8 cellular contexts compared by ENCODE assay signal in the genomic region with DNA sequence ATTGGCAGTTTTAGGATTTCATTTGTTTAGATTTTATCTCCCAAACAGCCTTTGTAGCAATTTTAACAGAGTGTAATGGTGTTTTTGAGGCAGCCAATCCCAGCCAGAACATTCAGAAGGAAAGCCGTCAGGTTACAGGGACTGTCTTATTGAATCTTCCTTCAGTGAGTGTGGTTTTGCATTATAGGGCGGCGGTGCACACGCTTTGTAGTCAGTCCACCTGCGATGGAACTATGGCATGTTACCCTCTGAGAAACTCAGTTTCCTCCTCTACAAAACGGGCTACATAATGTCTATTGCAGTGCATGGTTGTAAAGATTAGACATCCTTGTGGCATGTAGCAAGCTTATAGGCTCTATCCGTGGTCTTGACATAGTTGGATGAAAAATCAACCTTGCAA. TPM values are rescaled to one million over a fixed set of nuclear protein-coding genes. Genes with fewer than 3 reads are reported as not detected.
DNase-seq lines count a peak whose midpoint lies in the region; ATAC-seq and TF ChIP-seq lines count a peak whose summit lies in the region.

No MANE protein-coding gene starts in this region.

- no peak for TF ChIP-seq RAD21 in IMR-90 (IDR thresholded peaks at IDR 0.05; ENCODE audit: low read length)

- no peaks in the 10 kb centered on the region for H3K9me1 ChIP-seq in IMR-90 (ENCODE audit: insufficient read depth, low read length)

- no peak overlapping the region for H2BK15ac ChIP-seq in IMR-90 (ENCODE audit: low read depth, low read length)

- CTCF ChIA-PET in IMR-90 (lab: Yijun Ruan, JAX) = no interaction called here

- no peak overlapping the region for H2BK120ac ChIP-seq in IMR-90 (ENCODE audit: low read depth, low read length)

- peaks cover 7% of the 10 kb centered on the region for H3K36me3 Mint-ChIP-seq in natural killer cell

- intact Hi-C loops in IMR-90 (cut with micrococcal nuclease) (no loop called here), natural killer cell (cut with micrococcal nuclease) (loop anchor here (5.0 kb wide), 1 partner anchor 315 kb away; the partner anchor contains the start of gene MEF2A)

- H3K9ac ChIP-seq in BLaER1 (peak overlapping the region; percentile 87), IMR-90 (ENCODE audit: low read depth, low read length) (no peak overlapping the region)

- no peak overlapping the region for H3K18ac ChIP-seq in IMR-90 (ENCODE audit: low read depth, low read length)

- TF ChIP-seq CTCF in IMR-90 (conservative IDR thresholded peaks at IDR 0.05; ENCODE audit: low read depth, low read length) (no peak), natural killer cell (IDR thresholded peaks at IDR 0.05) (no peak)

- H3K4me3 ChIP-seq in BLaER1 (peak overlapping the region; percentile 85), IMR-90 (ENCODE audit: insufficient read depth, low read depth, low read length) (no peak overlapping the region)

- H3K27me3 ChIP-seq in BLaER1 (no peaks in the 10 kb centered on the region; the same call in 1 of the 2 replicates), IMR-90 (ENCODE audit: control insufficient read depth, insufficient read depth, low read length) (no peaks in the 10 kb centered on the region)

- DNase-seq in IMR-90 (no peak), cerebellar cortex (ENCODE audit: low spot score) (peak; percentile 43), natural killer cell (no peak)
- DNase-seq in activated CD8-positive, alpha-beta memory T cell treated with anti-CD3 and anti-CD28 coated beads for 24 hours = no peak

- no peak overlapping the region for H3K14ac ChIP-seq in IMR-90 (replicated peaks; ENCODE audit: low read depth, low read length)

- no peak for ATAC-seq in IMR-90 (ENCODE audit: low read depth)
- no peak for ATAC-seq in natural killer cell
- no peak for ATAC-seq in HG03280 (IDR thresholded peaks at IDR 0.05; ENCODE audit: unreplicated experiment)
- ATAC-seq in HG02870 (IDR thresholded peaks at IDR 0.05; ENCODE audit: unreplicated experiment) = no peak
- ATAC-seq in HG02938 (IDR thresholded peaks at IDR 0.05; ENCODE audit: unreplicated experiment) = no peak

- H3K4ac ChIP-seq in IMR-90 (ENCODE audit: low read depth, low read length) = no peak overlapping the region

- dilution Hi-C loops in IMR-90 (cut with HindIII; ENCODE audit: low sequenced_read_pairs, unreplicated experiment) = no loop called here

- TF ChIP-seq POLR2A in IMR-90 (IDR thresholded peaks at IDR 0.05; ENCODE audit: low read depth, low read length) = no peak

- no peaks in the 10 kb centered on the region for H4K20me1 ChIP-seq in BLaER1
- no peaks in the 10 kb centered on the region for H4K20me1 ChIP-seq in IMR-90 (ENCODE audit: insufficient read depth, low read length)

- in situ Hi-C loops in IMR-90 (cut with MboI; ENCODE audit: low sequenced_read_pairs) = loop anchor here (25.0 kb wide), 2 partner anchors 860 to 1335 kb away; no protein-coding TSS in a partner anchor

- 0 out of 2 replicates have a peak overlapping the region, but pooled peaks have one; percentile 10 for H3K23ac ChIP-seq in IMR-90 (ENCODE audit: low read depth, low read length)

- H3K9me3 Mint-ChIP-seq in natural killer cell = no peaks in the 10 kb centered on the region

- no peak overlapping the region for H4K5ac ChIP-seq in IMR-90 (ENCODE audit: low read depth, low read length)

- peak overlapping the region in 1 of 2 donors; percentile 86 for H3K27ac Mint-ChIP-seq in natural killer cell

- H3K27me3 Mint-ChIP-seq in natural killer cell (ENCODE audit: low read depth in 2 of 2) = peaks cover 0 to 2% of the 10 kb centered on the region in 2 donors

- H3K27ac ChIP-seq in BLaER1 (no peak overlapping the region), IMR-90 (ENCODE audit: insufficient read depth, low read length) (no peak overlapping the region)

- H2BK5ac ChIP-seq in IMR-90 (ENCODE audit: low read depth, low read length, poor library complexity, severe bottlenecking) = no peak overlapping the region

- H3K4me1 ChIP-seq in BLaER1 (peaks cover 20% of the 10 kb centered on the region), IMR-90 (ENCODE audit: control insufficient read depth, insufficient read depth, low read length) (peaks cover 5% of the 10 kb centered on the region)

- H2BK20ac ChIP-seq in IMR-90 (ENCODE audit: low read depth, low read length) = no peak overlapping the region

- H3K36me3 ChIP-seq in BLaER1 (peaks cover 6% of the 10 kb centered on the region), IMR-90 (ENCODE audit: control insufficient read depth, insufficient read depth, low read length) (no peaks in the 10 kb centered on the region)

- H2AFZ ChIP-seq in IMR-90 (replicated peaks; ENCODE audit: low read length, poor library complexity) = no peak overlapping the region

- no peak overlapping the region for H2AK9ac ChIP-seq in IMR-90 (replicated peaks; ENCODE audit: low read depth, low read length, poor library complexity)

- H4K91ac ChIP-seq in IMR-90 (ENCODE audit: insufficient read depth, low read depth, low read length) = no peak overlapping the region

- H3K4me1 Mint-ChIP-seq in natural killer cell = peaks cover 22 to 27% of the 10 kb centered on the region in 2 donors

- POLR2A ChIA-PET in IMR-90 (lab: Charles Lee; ENCODE audit: unreplicated experiment) = no interaction called here

- peak overlapping the region; percentile 95 for H3K4me3 Mint-ChIP-seq in natural killer cell

- peak overlapping the region; percentile 87 for H3K4me2 ChIP-seq in BLaER1
- peak overlapping the region; percentile 81; the same call in 1 of the 2 replicates for H3K4me2 ChIP-seq in IMR-90 (ENCODE audit: low read depth, low read length)

- peaks cover 3 to 28% of the 10 kb centered on the region in 2 experiments; a peak in 2 of 4 replicates for H3K79me1 ChIP-seq in IMR-90 (ENCODE audit: low read depth in 1 of 2, low read length in 2 of 2)

- H3K9me3 ChIP-seq in BLaER1 (peaks cover 5% of the 10 kb centered on the region; the same call in 1 of the 2 replicates), IMR-90 (ENCODE audit: control insufficient read depth, insufficient read depth, low read length) (no peaks in the 10 kb centered on the region)

- no CpG with 5 or more reads among the region's 7 CpGs for WGBS in IMR-90 (ENCODE audit: extremely low coverage in 2 of 2, insufficient read length in 1 of 2), 2 experiments

- H3K56ac ChIP-seq in IMR-90 (ENCODE audit: extremely low read depth, insufficient read depth, low read length) = no peak overlapping the region

- no TSS peak for BruUV-seq in IMR-90 (replicated peaks; lab: Mats Ljungman, UMichigan)

- no peak overlapping the region for H4K8ac ChIP-seq in IMR-90 (ENCODE audit: low read depth in 2 of 2, low read length in 2 of 2)

- no peak overlapping the region for H2AK5ac ChIP-seq in IMR-90 (ENCODE audit: low read depth, low read length)

TF ChIP-seq in IMR-90, 13 proteins besides CTCF, POLR2A, EP300 and RAD21:
- TF ChIP-seq BHLHE40 (IDR thresholded peaks at IDR 0.05; ENCODE audit: low read depth, low read length) (no peak), ELK1 (IDR thresholded peaks at IDR 0.05; ENCODE audit: borderline replicate concordance, low read depth, low read length) (no peak), MAZ (IDR thresholded peaks at IDR 0.05; ENCODE audit: borderline replicate concordance, low read depth, low read length) (no peak), NFE2L2 (IDR thresholded peaks at IDR 0.05; ENCODE audit: low read depth, low read length) (no peak), CEBPB (IDR thresholded peaks at IDR 0.05; ENCODE audit: low read depth, low read length) (no peak), CHD1 (IDR thresholded peaks at IDR 0.05; ENCODE audit: low read depth, low read length) (no peak), MAFK (IDR thresholded peaks at IDR 0.05; ENCODE audit: low read depth, low read length) (no peak), RCOR1 (IDR thresholded peaks at IDR 0.05; ENCODE audit: insufficient replicate concordance, low read length) (no peak), SMC3 (IDR thresholded peaks at IDR 0.05; ENCODE audit: low read depth, low read length) (no peak), RFX5 (IDR thresholded peaks at IDR 0.05; ENCODE audit: low read depth, low read length) (no peak), MXI1 (IDR thresholded peaks at IDR 0.05; ENCODE audit: borderline replicate concordance, low read depth, low read length) (no peak), FOS (IDR thresholded peaks at IDR 0.05; ENCODE audit: low read depth, low read length) (no peak)
- TF ChIP-seq, protein P1, sequence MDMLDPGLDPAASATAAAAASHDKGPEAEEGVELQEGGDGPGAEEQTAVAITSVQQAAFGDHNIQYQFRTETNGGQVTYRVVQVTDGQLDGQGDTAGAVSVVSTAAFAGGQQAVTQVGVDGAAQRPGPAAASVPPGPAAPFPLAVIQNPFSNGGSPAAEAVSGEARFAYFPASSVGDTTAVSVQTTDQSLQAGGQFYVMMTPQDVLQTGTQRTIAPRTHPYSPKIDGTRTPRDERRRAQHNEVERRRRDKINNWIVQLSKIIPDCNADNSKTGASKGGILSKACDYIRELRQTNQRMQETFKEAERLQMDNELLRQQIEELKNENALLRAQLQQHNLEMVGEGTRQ (IDR thresholded peaks at IDR 0.05; ENCODE audit: low read depth, low read length) = no peak

RNA-seq across cellular contexts. Expression of gene LRRC28, which starts 1.0 kb away (rescaled TPM):
- total RNA-seq in IMR-90 (2012; rRNA removed) (17.5 and 21.1 TPM in 2 replicates), natural killer cell (10 to 100 TPM; 18.2 to 20.9 (median 18.7) TPM)
- 10.3 and 12.7 TPM in 2 replicates for polyA plus RNA-seq in IMR-90 (2012; rRNA removed)
- 5.9 and 6.3 TPM in 2 replicates for polyA plus RNA-seq in IMR-90 (2012; cell fraction: cytosol; rRNA removed)
- polyA plus RNA-seq in IMR-90 (2012; cell fraction: nucleus; rRNA removed; ENCODE audit: low replicate concordance) = 1.9 and 12.6 TPM in 2 replicates

RNA-seq across cellular contexts. Expression of gene TTC23, which starts 2.9 kb away (rescaled TPM):
- total RNA-seq in IMR-90 (2012; rRNA removed) = 28.3 and 29.8 TPM in 2 replicates
- 5.2 and 7.8 TPM in 2 replicates for polyA plus RNA-seq in IMR-90 (2012; rRNA removed)
- 2.1 and 3.0 TPM in 2 replicates for polyA plus RNA-seq in IMR-90 (2012; cell fraction: cytosol; rRNA removed)
- polyA plus RNA-seq in IMR-90 (2012; cell fraction: nucleus; rRNA removed; ENCODE audit: low replicate concordance) = 6.6 and 9.5 TPM in 2 replicates
- 1 to 10 TPM in 2 of 3 donors, under 1 TPM in 1; 0.75 to 1.1 (median 1.0) TPM for total RNA-seq in natural killer cell

Comparison
In these comparisons a context has a peak if more than half of its experiments do, and no peak if none do; other contexts are left out.
1. RNA of gene TTC23, which starts 2.9 kb away (total RNA-seq): 28.3 to 29.8 TPM in IMR-90; 0.75 to 1.1 TPM in natural killer cell; every median in the first group is over 10 times any median in the second.